Comparison of ENCODE assay signal across 8 cellular contexts in genomic region chr16:969508-970378, GRCh38. TPM values are rescaled to one million over a fixed set of nuclear protein-coding genes. Genes with fewer than 3 reads are reported as not detected.
DNase-seq lines count a peak whose midpoint lies in the region; ATAC-seq and TF ChIP-seq lines count a peak whose summit lies in the region.

No MANE protein-coding gene starts in this region.

- no peaks in the 10 kb centered on the region for H3K27me3 Mint-ChIP-seq in effector memory CD8-positive, alpha-beta T cell

- DNase-seq in OCI-LY7 (ENCODE audit: low spot score) (no peak), mucosa of descending colon (peak in 1 of 3 donors; percentile 31), NCI-H128 (lab: John Stamatoyannopoulos, UW; ENCODE audit: unreplicated experiment) (no peak)
- DNase-seq in effector memory CD8-positive, alpha-beta T cell = no peak

- peaks cover 17% of the 10 kb centered on the region for H3K36me3 Mint-ChIP-seq in effector memory CD8-positive, alpha-beta T cell (ENCODE audit: insufficient read depth)

- TF ChIP-seq CTCF in OCI-LY7 (conservative IDR thresholded peaks at IDR 0.05; ENCODE audit: low read length) = no peak
- no peak for TF ChIP-seq CTCF in mucosa of descending colon (IDR thresholded peaks at IDR 0.05)

- peak overlapping the region; percentile 90 for H2AFZ ChIP-seq in OCI-LY7 (ENCODE audit: low read length)

- POLR2A ChIA-PET in OCI-LY7 (lab: Charles Lee) = interaction anchor here (0.6 kb wide), 1 partner anchor 844 kb away, joined by 3 read pairs; no protein-coding TSS in a partner anchor

- no peaks in the 10 kb centered on the region for H3K9me2 ChIP-seq in OCI-LY7 (ENCODE audit: insufficient read depth, low read length)

- ATAC-seq in GM19351 (IDR thresholded peaks at IDR 0.05; ENCODE audit: unreplicated experiment) (peak; percentile 18), mucosa of descending colon (peak; percentile 11), HG03135 (IDR thresholded peaks at IDR 0.05; ENCODE audit: unreplicated experiment) (no peak), GM19467 (IDR thresholded peaks at IDR 0.05; ENCODE audit: unreplicated experiment) (no peak), HG03457 (IDR thresholded peaks at IDR 0.05; ENCODE audit: unreplicated experiment) (no peak)
- no peak for ATAC-seq in effector memory CD8-positive, alpha-beta T cell (replicated peaks)

- intact Hi-C loops in OCI-LY7 (cut with micrococcal nuclease; ENCODE audit: unreplicated experiment) (loop anchor here (5.0 kb wide), 1 partner anchor 643 kb away; the partner anchor contains the start of genes CRAMP1 and IFT140), mucosa of descending colon (cut with DNase I, micrococcal nuclease) (no loop called here)

- H3K4me3 Mint-ChIP-seq in effector memory CD8-positive, alpha-beta T cell = peak overlapping the region; percentile 71 to 73

- H3K27ac Mint-ChIP-seq in effector memory CD8-positive, alpha-beta T cell = peak overlapping the region in 1 of 2 donors; percentile 60

- H3K4me3 ChIP-seq in OCI-LY7 (ENCODE audit: low read depth, low read length, poor library complexity, severe bottlenecking) (peak overlapping the region; percentile 94), mucosa of descending colon (peak overlapping the region; percentile 71)

- BruUV-seq in OCI-LY7 (replicated peaks; lab: Mats Ljungman, UMichigan) = no TSS peak

- no peaks in the 10 kb centered on the region for H3K79me2 ChIP-seq in OCI-LY7 (ENCODE audit: insufficient read depth, low read depth, low read length)

- H3K4me1 ChIP-seq in OCI-LY7 (ENCODE audit: insufficient read depth, low read length, poor library complexity, severe bottlenecking) (peaks cover 30% of the 10 kb centered on the region), mucosa of descending colon (ENCODE audit: low read depth) (peaks cover 14% of the 10 kb centered on the region)

- H4K20me1 ChIP-seq in OCI-LY7 (ENCODE audit: insufficient read depth, low read length) = no peaks in the 10 kb centered on the region

- peak overlapping the region; percentile 70 for H3K4me2 ChIP-seq in OCI-LY7 (ENCODE audit: low read length)

- H3K4me1 Mint-ChIP-seq in effector memory CD8-positive, alpha-beta T cell (ENCODE audit: low read depth in 2 of 2) = peaks cover 21 to 22% of the 10 kb centered on the region in 2 donors

- CTCF ChIA-PET in OCI-LY7 (lab: Charles Lee; ENCODE audit: unreplicated experiment) = no interaction called here

- no peaks in the 10 kb centered on the region for H3K9me3 Mint-ChIP-seq in effector memory CD8-positive, alpha-beta T cell

- H3K36me3 ChIP-seq in OCI-LY7 (ENCODE audit: insufficient read depth, low read length) (0 out of 2 replicates have a peak, but pooled peaks cover 4% of the 10 kb centered on the region), mucosa of descending colon (ENCODE audit: low read depth) (no peaks in the 10 kb centered on the region)

- no peak overlapping the region for H3K27ac ChIP-seq in OCI-LY7 (ENCODE audit: low read depth, low read length, poor library complexity, severe bottlenecking)

- H3K9me3 ChIP-seq in OCI-LY7 (ENCODE audit: low read length) (no peaks in the 10 kb centered on the region), mucosa of descending colon (no peaks in the 10 kb centered on the region)

RNA-seq across cellular contexts. Expression of gene LMF1, which starts 1.0 kb away (rescaled TPM):
- total RNA-seq in OCI-LY7 (2014; rRNA removed; shearing (Covaris generic)) = 5.8 and 17.0 TPM in 2 replicates
- total RNA-seq in OCI-LY7 (2022) = 31.4 and 32.8 TPM in 2 replicates
- 10 to 100 TPM; 16.4 to 26.5 (median 25.1) TPM for total RNA-seq in mucosa of descending colon

RNA-seq across cellular contexts. Expression of gene SOX8, which starts 11.8 kb away (rescaled TPM):
- 0.82 and 0.85 TPM in 2 replicates for total RNA-seq in OCI-LY7 (2014; rRNA removed; shearing (Covaris generic))
- 2.3 and 2.4 TPM in 2 replicates for total RNA-seq in OCI-LY7 (2022)
- 1 to 10 TPM in 1 of 3 donors, under 1 TPM in 2; 0.67 to 3.1 (median 0.75) TPM for total RNA-seq in mucosa of descending colon

Comparison
In these comparisons a context has a peak if more than half of its experiments do, and no peak if none do; other contexts are left out.
1. ATAC-seq: peak in GM19351 (single experiment) and mucosa of descending colon (single experiment); none in effector memory CD8-positive, alpha-beta T cell (single experiment), HG03135 (single experiment), GM19467 (single experiment) and HG03457 (single experiment).